In genomic region chr13:98820744-98821371, GRCh38 we compare ENCODE assay signal across 1 cellular context.
TF ChIP-seq lines count a peak whose summit lies in the region.

No MANE protein-coding gene starts in this region.

TF ChIP-seq in SK-N-SH treated with all-trans-retinoic acid at 6 μM for 48 hours, 23 proteins besides CTCF, POLR2A, EP300 and RAD21 (continued from another document):
- TF ChIP-seq ZNF565 (CRISPR knock-in tag; conservative IDR thresholded peaks at IDR 0.05; ENCODE audit: low read depth), result no peak
- TF ChIP-seq TSHZ2 (CRISPR knock-in tag; IDR thresholded peaks at IDR 0.05), result no peak
- TF ChIP-seq POU6F1 (CRISPR knock-in tag; IDR thresholded peaks at IDR 0.05; ENCODE audit: borderline replicate concordance, low read depth), result no peak
- no peak for TF ChIP-seq ARNTL (CRISPR knock-in tag; IDR thresholded peaks at IDR 0.05; ENCODE audit: borderline replicate concordance, low read depth)
- no peak for TF ChIP-seq CSDC2 (CRISPR knock-in tag; IDR thresholded peaks at IDR 0.05)
- TF ChIP-seq PPARA (CRISPR knock-in tag; IDR thresholded peaks at IDR 0.05; ENCODE audit: borderline replicate concordance), result no peak
- TF ChIP-seq ZNF70 (CRISPR knock-in tag; IDR thresholded peaks at IDR 0.05), result no peak
- TF ChIP-seq TOX (CRISPR knock-in tag; IDR thresholded peaks at IDR 0.05; ENCODE audit: borderline replicate concordance), result no peak
